ENCODE assay signal across 10 cellular contexts in the genomic region with DNA sequence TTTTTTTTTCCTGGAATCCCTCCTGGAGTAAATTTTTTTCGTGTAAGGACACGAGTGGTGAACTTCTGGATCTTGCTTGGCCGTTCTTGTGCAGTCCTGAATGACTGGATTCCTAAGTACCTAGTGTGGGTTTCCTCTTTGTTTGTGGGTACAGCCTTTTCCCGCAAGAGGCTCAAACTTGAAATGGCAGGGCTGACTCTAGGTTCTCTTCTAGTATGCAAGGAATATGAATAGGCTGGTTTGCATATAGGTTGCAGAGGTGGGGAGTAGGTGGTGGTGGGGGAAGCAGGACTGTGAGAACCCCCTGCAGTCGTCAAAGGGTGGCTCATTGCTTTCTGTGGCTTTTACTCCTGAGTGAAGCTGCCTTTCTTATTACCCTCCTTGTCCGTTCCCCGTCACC. TPM values are rescaled to one million over a fixed set of nuclear protein-coding genes. Genes with fewer than 3 reads are reported as not detected.
DNase-seq lines count a peak whose midpoint lies in the region; ATAC-seq and TF ChIP-seq lines count a peak whose summit lies in the region.
"Had no signal": no experiment of that assay in that cellular context is flagged by ENCODE, and none has a peak within 500 bp of the region (broad histone marks: within the 10 kb centered on the region; RNA-seq: fewer than 3 reads in every experiment).

No MANE protein-coding gene starts in this region.

- WGBS in GM23248 (ENCODE audit: low coverage in 1 of 2, low lambda C conversion rate in 2 of 2, missing lambda C conversion rate in 2 of 2), 2 experiments: 69% methylated on average over 7 of the region's 7 CpGs

- peak; percentile 92 for ATAC-seq in GM18868 (IDR thresholded peaks at IDR 0.05; ENCODE audit: unreplicated experiment)
- peak; percentile 73 for ATAC-seq in HG02938 (IDR thresholded peaks at IDR 0.05; ENCODE audit: unreplicated experiment)
- ATAC-seq: heart right ventricle had no signal

- H3K27ac ChIP-seq in GM23248 (no peak overlapping the region), A673 (ENCODE audit: low read depth, low read length, poor library complexity, severe bottlenecking) (no peak overlapping the region), Peyer's patch (peak overlapping the region in 1 of 4 donors; percentile 67)
- H3K27ac ChIP-seq: VCaP had no signal

- in situ Hi-C loops in GM23248 (cut with MboI): no loop called here

- H3K4me2 ChIP-seq in GM23248 (ENCODE audit: unreplicated experiment): no peak overlapping the region

- H3K9ac ChIP-seq in GM23248: no peak overlapping the region

- peaks cover 100% of the 10 kb centered on the region for H3K79me2 ChIP-seq in GM23248 (ENCODE audit: insufficient read depth)

- H3F3A ChIP-seq in GM23248 (ENCODE audit: insufficient read depth): no peaks in the 10 kb centered on the region

- peaks cover 6% of the 10 kb centered on the region; the same call in 1 of the 2 replicates for H4K20me1 ChIP-seq in GM23248 (ENCODE audit: insufficient read depth)

- CTCF ChIA-PET in A673 (lab: Charles Lee): no interaction called here

- H3K36me3 ChIP-seq in GM23248 (ENCODE audit: low read depth) (no peaks in the 10 kb centered on the region), A673 (ENCODE audit: insufficient read depth, low read length, poor library complexity, severe bottlenecking) (no peaks in the 10 kb centered on the region), Peyer's patch (no peaks in the 10 kb centered on the region)

- POLR2A ChIA-PET in A673 (lab: Charles Lee; ENCODE audit: low non-redundant PET): interaction anchor here (1.1 kb wide), 1 partner anchor 13 kb away, joined by 3 read pairs; a partner anchor contains a TSS

- H3K9me3 ChIP-seq in GM23248 (ENCODE audit: low read depth) (no peaks in the 10 kb centered on the region), A673 (ENCODE audit: low read depth, low read length, poor library complexity, severe bottlenecking) (no peaks in the 10 kb centered on the region), Peyer's patch (no peaks in the 10 kb centered on the region)
- H3K9me3 ChIP-seq: heart right ventricle had no signal

- intact Hi-C loops in A673 (cut with micrococcal nuclease; ENCODE audit: unreplicated experiment): no loop called here

- H2AFZ ChIP-seq in GM23248: no peak overlapping the region

- DNase-seq in activated T-cell treated with anti-CD3 and anti-CD28 coated beads for 24 hours (ENCODE audit: low read depth): peak; percentile 54
- peak; percentile 37 for DNase-seq in stimulated activated CD4-positive, alpha-beta T cell treated with anti-CD3 and anti-CD28 coated beads, Interleukin-12 subunit alpha, Interleukin-12 subunit beta, amount 100 ng/mL, for 4 hours
- no peak for DNase-seq in GM23248
- DNase-seq in A673 (ENCODE audit: low spot score): no peak
- DNase-seq in NCI-H2107 treated with DMSO at 0.1 percent for 48 hours (lab: John Stamatoyannopoulos, UW; ENCODE audit: unreplicated experiment): no peak
- DNase-seq in Peyer's patch: no peak
- DNase-seq: heart right ventricle had no signal

- H3K4me3 ChIP-seq in GM23248 (no peak overlapping the region), A673 (ENCODE audit: low read depth, low read length, poor library complexity, severe bottlenecking) (no peak overlapping the region), Peyer's patch (no peak overlapping the region)
- H3K4me3 ChIP-seq: heart right ventricle had no signal

- BruUV-seq in A673 (replicated peaks; lab: Mats Ljungman, UMichigan): no TSS peak

- H3K4me1 ChIP-seq in GM23248 (ENCODE audit: insufficient read depth) (no peaks in the 10 kb centered on the region), A673 (ENCODE audit: insufficient read depth, low read length, poor library complexity, severe bottlenecking) (no peaks in the 10 kb centered on the region), Peyer's patch (peaks cover 0 to 26% (median 0%) of the 10 kb centered on the region in 4 donors)

- no peaks in the 10 kb centered on the region for H3K27me3 ChIP-seq in GM23248 (replicated peaks; ENCODE audit: insufficient read depth)
- H3K27me3 ChIP-seq in A673 (replicated peaks; ENCODE audit: insufficient read depth, low read depth, low read length, poor library complexity): no peaks in the 10 kb centered on the region
- no peaks in the 10 kb centered on the region for H3K27me3 ChIP-seq in Peyer's patch
- H3K27me3 ChIP-seq: heart right ventricle had no signal

- TF ChIP-seq POLR2A in Peyer's patch (IDR thresholded peaks at IDR 0.05): no peak

- TF ChIP-seq CTCF in A673 (conservative IDR thresholded peaks at IDR 0.05; ENCODE audit: low read depth, low read length) (no peak), Peyer's patch (IDR thresholded peaks at IDR 0.05) (no peak)

- H3K9me2 ChIP-seq in GM23248 (ENCODE audit: insufficient read depth): no peaks in the 10 kb centered on the region

RNA-seq across cellular contexts. Expression of a gene that starts 13.6 kb away (rescaled TPM):
- 44.8 and 66.1 TPM in 2 replicates for total RNA-seq in GM23248 (2014; rRNA removed; shearing (Covaris generic))
- polyA plus RNA-seq in GM23248 (2016; fragmentation: Nextera tagmentation; extraction: Ambion mirVana): 95.9 and 96.5 TPM in 2 replicates
- total RNA-seq in A673 (2021) (45.8 and 46.2 TPM in 2 replicates), Peyer's patch (10 to 100 TPM; 38.8 to 67.8 (median 63.4) TPM)

RNA-seq across cellular contexts. Expression of a gene that starts 43.9 kb away (rescaled TPM):
- not detected in 2 replicates for total RNA-seq in GM23248 (2014; rRNA removed; shearing (Covaris generic))
- 0.22 and 0.46 TPM in 2 replicates for polyA plus RNA-seq in GM23248 (2016; fragmentation: Nextera tagmentation; extraction: Ambion mirVana)
- total RNA-seq in A673 (2021): not detected in 2 replicates
- 1 to 10 TPM in 1 of 4 donors, under 1 TPM in 1, not detected in 2; 0.53 to 4.1 TPM for total RNA-seq in Peyer's patch
- polyA plus RNA-seq: heart right ventricle had no signal

Comparison
In these comparisons a context has a peak if more than half of its experiments do, and no peak if none do; other contexts are left out.
1. DNase-seq: peak in activated T-cell treated with anti-CD3 and anti-CD28 coated beads for 24 hours (single experiment) and stimulated activated CD4-positive, alpha-beta T cell treated with anti-CD3 and anti-CD28 coated beads, Interleukin-12 subunit alpha, Interleukin-12 subunit beta, amount 100 ng/mL, for 4 hours (single experiment); none in GM23248 (single experiment), A673 (single experiment), NCI-H2107 treated with DMSO at 0.1 percent for 48 hours (single experiment) and Peyer's patch (0 of 3).